8 cellular contexts compared by ENCODE assay signal in the genomic region with DNA sequence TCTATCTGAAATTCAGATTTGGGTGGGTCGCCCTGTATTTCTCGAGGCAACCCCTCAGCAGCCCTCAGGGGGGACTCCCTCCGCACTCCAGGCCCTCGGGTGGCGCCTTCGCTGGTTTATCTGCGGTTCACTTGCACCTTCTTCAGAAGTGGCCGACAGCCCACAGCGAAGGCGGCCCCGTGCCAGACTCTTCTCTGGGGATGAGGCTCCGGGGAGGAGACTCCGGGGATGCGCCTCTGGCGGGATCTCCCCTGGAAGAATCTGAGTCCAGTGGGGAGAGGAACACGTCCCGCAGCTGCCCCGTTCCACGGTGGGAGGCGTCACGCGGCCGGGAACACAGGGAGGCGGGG.
DNase-seq lines count a peak whose midpoint lies in the region; ATAC-seq and TF ChIP-seq lines count a peak whose summit lies in the region.

No MANE protein-coding gene starts in this region.

- peaks cover 12% of the 10 kb centered on the region for H3K27me3 Mint-ChIP-seq in activated CD8-positive, alpha-beta T cell treated with anti-CD3 and anti-CD28 coated beads, Interleukin-2, amount 10 ng/mL, durations not matched to agents 7 days and 5 days (ENCODE audit: low read depth)
- H3K27me3 Mint-ChIP-seq in osteocyte (ENCODE audit: unreplicated experiment) = peaks cover 2% of the 10 kb centered on the region

- H3K4me3 Mint-ChIP-seq in activated CD8-positive, alpha-beta T cell treated with anti-CD3 and anti-CD28 coated beads, Interleukin-2, amount 10 ng/mL, durations not matched to agents 7 days and 5 days = peak overlapping the region; percentile 74
- peak overlapping the region; percentile 74 for H3K4me3 Mint-ChIP-seq in osteocyte (ENCODE audit: unreplicated experiment)

- CTCF ChIA-PET in activated CD8-positive, alpha-beta T cell treated with anti-CD3 and anti-CD28 coated beads, Interleukin-2, amount 10 ng/mL, durations not matched to agents 7 days and 5 days (lab: Charles Lee) = interaction anchor here (0.6 to 3.3 kb wide), 35 partner anchors 8 to 1129 kb away, joined by 3 to 21 read pairs (median 5); a partner anchor contains a TSS

- H3K36me3 Mint-ChIP-seq in activated CD8-positive, alpha-beta T cell treated with anti-CD3 and anti-CD28 coated beads, Interleukin-2, amount 10 ng/mL, durations not matched to agents 7 days and 5 days (ENCODE audit: low read depth) = no peaks in the 10 kb centered on the region
- no peaks in the 10 kb centered on the region for H3K36me3 Mint-ChIP-seq in osteocyte (ENCODE audit: unreplicated experiment)

- POLR2A ChIA-PET in activated CD8-positive, alpha-beta T cell treated with anti-CD3 and anti-CD28 coated beads, Interleukin-2, amount 10 ng/mL, durations not matched to agents 7 days and 5 days (lab: Charles Lee) = interaction anchor here (1.0 to 1.1 kb wide), 2 partner anchors 11 to 64 kb away, joined by 3 to 4 read pairs; no protein-coding TSS in a partner anchor

- H3K9me3 Mint-ChIP-seq in activated CD8-positive, alpha-beta T cell treated with anti-CD3 and anti-CD28 coated beads, Interleukin-2, amount 10 ng/mL, durations not matched to agents 7 days and 5 days (ENCODE audit: insufficient read depth) = no peaks in the 10 kb centered on the region
- no peaks in the 10 kb centered on the region for H3K9me3 Mint-ChIP-seq in osteocyte (ENCODE audit: unreplicated experiment)

- peak overlapping the region; percentile 70 for H3K4me3 ChIP-seq in fibroblast of the aortic adventitia (ENCODE audit: low read depth, low read length)

- TF ChIP-seq CTCF in C4-2B (conservative IDR thresholded peaks at IDR 0.05) (no peak), fibroblast of the aortic adventitia (IDR thresholded peaks at IDR 0.05; ENCODE audit: insufficient read depth, low read length) (no peak), osteocyte (IDR thresholded peaks at IDR 0.05) (no peak)

- peak; percentile 43 for DNase-seq in activated CD8-positive, alpha-beta T cell treated with anti-CD3 and anti-CD28 coated beads, Interleukin-2, amount 10 ng/mL, durations not matched to agents 7 days and 5 days
- no peak for DNase-seq in fibroblast of the aortic adventitia (ENCODE audit: low read depth)
- no peak for DNase-seq in osteocyte (ENCODE audit: extremely low spot score, unreplicated experiment)
- DNase-seq in NK-92 (lab: John Stamatoyannopoulos, UW; ENCODE audit: unreplicated experiment) = no peak
- DNase-seq in OCI-M2 (lab: John Stamatoyannopoulos, UW; ENCODE audit: unreplicated experiment) = no peak

- ATAC-seq in GM19467 (IDR thresholded peaks at IDR 0.05; ENCODE audit: unreplicated experiment) = peak; percentile 26
- peak; percentile 20 for ATAC-seq in HG03558 (IDR thresholded peaks at IDR 0.05; ENCODE audit: extremely low read depth, unreplicated experiment)
- peak; percentile 50 for ATAC-seq in activated CD8-positive, alpha-beta T cell treated with anti-CD3 and anti-CD28 coated beads, Interleukin-2, amount 10 ng/mL, durations not matched to agents 7 days and 5 days

- H3K27ac Mint-ChIP-seq in activated CD8-positive, alpha-beta T cell treated with anti-CD3 and anti-CD28 coated beads, Interleukin-2, amount 10 ng/mL, durations not matched to agents 7 days and 5 days = no peak overlapping the region
- H3K27ac Mint-ChIP-seq in osteocyte (ENCODE audit: unreplicated experiment) = no peak overlapping the region

- peaks cover 2% of the 10 kb centered on the region for H3K4me1 Mint-ChIP-seq in activated CD8-positive, alpha-beta T cell treated with anti-CD3 and anti-CD28 coated beads, Interleukin-2, amount 10 ng/mL, durations not matched to agents 7 days and 5 days (ENCODE audit: low read depth)
- H3K4me1 Mint-ChIP-seq in osteocyte (ENCODE audit: unreplicated experiment) = peaks cover 5% of the 10 kb centered on the region

- peak overlapping the region; percentile 56 for H3K27ac ChIP-seq in C4-2B
